8 cellular contexts compared by ENCODE assay signal in the genomic region with DNA sequence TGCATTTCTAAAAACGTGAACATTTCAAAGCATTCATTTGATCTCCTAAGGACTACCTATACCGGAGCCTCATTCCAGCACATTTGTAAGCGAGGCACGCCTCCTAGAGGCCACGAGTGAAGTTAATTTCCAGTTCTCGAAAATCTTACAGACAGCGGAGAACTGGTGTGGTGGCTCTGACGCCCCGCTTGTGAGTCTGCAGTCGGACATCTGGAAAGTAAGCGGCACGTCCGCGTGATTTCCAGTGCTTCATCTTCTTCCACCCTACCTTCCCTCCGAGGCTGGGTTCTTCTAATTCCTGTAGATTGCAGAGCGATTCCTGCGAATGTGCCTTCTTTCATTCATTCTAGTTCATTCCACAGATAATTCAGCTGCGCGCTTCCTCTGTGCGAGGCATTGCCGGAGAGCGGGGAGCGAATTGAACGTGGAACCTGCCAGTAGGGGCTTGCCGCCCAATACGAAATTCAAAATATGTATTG. TPM values are rescaled to one million over a fixed set of nuclear protein-coding genes. Genes with fewer than 3 reads are reported as not detected.
A peak's percentile ranks its signal among the peaks of the same experiment; 100 is the strongest.
DNase-seq lines count a peak whose midpoint lies in the region; ATAC-seq and TF ChIP-seq lines count a peak whose summit lies in the region.

No MANE protein-coding gene starts in this region.

- TF ChIP-seq CTCF in RWPE2 (IDR thresholded peaks at IDR 0.05; ENCODE audit: poor library complexity, severe bottlenecking) = peak; percentile 94

- H4K8ac ChIP-seq in neuronal stem cell (ENCODE audit: low read depth, low read length) = no peak overlapping the region

- ATAC-seq in RWPE2 (ENCODE audit: low read depth) = peak; percentile 76

- H3K36me3 ChIP-seq in GM23248 (ENCODE audit: low read depth) = peaks cover 15% of the 10 kb centered on the region
- peaks cover 33% of the 10 kb centered on the region for H3K36me3 ChIP-seq in RWPE2 (ENCODE audit: low read depth)
- peaks cover 13 to 34% of the 10 kb centered on the region in 2 donors for H3K36me3 ChIP-seq in neuronal stem cell (replicated peaks in 1 of 2; ENCODE audit: control insufficient read depth in 2 of 2, insufficient read depth in 2 of 2, low read length in 2 of 2)

- H4K20me1 ChIP-seq in GM23248 (ENCODE audit: insufficient read depth) = no peaks in the 10 kb centered on the region

- no peak overlapping the region for H2BK5ac ChIP-seq in neuronal stem cell (ENCODE audit: low read length)

- peaks cover 49% of the 10 kb centered on the region for H3K79me2 ChIP-seq in GM23248 (ENCODE audit: insufficient read depth)

- H3K14ac ChIP-seq in neuronal stem cell (ENCODE audit: low read length) = no peak overlapping the region

- DNase-seq in ELF-1 (ENCODE audit: low read depth, low spot score) (peak; percentile 95), GM23248 (peak; percentile 95), Kasumi-1 (lab: John Stamatoyannopoulos, UW) (peak; percentile 94 to 95), RWPE2 (ENCODE audit: low spot score) (peak; percentile 70), foreskin melanocyte (peak; percentile 83), neuronal stem cell (ENCODE audit: low spot score) (peak; percentile 84), substantia nigra (lab: John Stamatoyannopoulos, UW) (peak in 48 of 49 donors; percentile 13 to 86 (median 70))
- peak; percentile 92 for DNase-seq in activated effector memory CD4-positive, alpha-beta T cell treated with anti-CD3 and anti-CD28 coated beads, Interleukin-2, amount 50 U/mL, for 16 hours

- H3K9me2 ChIP-seq in GM23248 (ENCODE audit: insufficient read depth) = no peaks in the 10 kb centered on the region

- H3K27me3 ChIP-seq in GM23248 (replicated peaks; ENCODE audit: insufficient read depth) = no peaks in the 10 kb centered on the region
- no peaks in the 10 kb centered on the region for H3K27me3 ChIP-seq in RWPE2 (ENCODE audit: insufficient read depth, poor library complexity, severe bottlenecking)
- H3K27me3 ChIP-seq in neuronal stem cell (ENCODE audit: control insufficient read depth in 3 of 3, insufficient read depth in 3 of 3, low read depth in 1 of 3, low read length in 3 of 3) = no peaks in the 10 kb centered on the region

- no peak overlapping the region for H2BK120ac ChIP-seq in neuronal stem cell (ENCODE audit: low read depth, low read length)

- peak overlapping the region; percentile 77 for H3K9ac ChIP-seq in GM23248
- H3K9ac ChIP-seq in neuronal stem cell (ENCODE audit: low read depth, low read length, poor library complexity) = peak overlapping the region; percentile 46

- H3K4me2 ChIP-seq in GM23248 (ENCODE audit: unreplicated experiment) (peak overlapping the region; percentile 98), neuronal stem cell (ENCODE audit: insufficient read depth, low read length, poor library complexity, severe bottlenecking) (peak overlapping the region; percentile 69)

- H3F3A ChIP-seq in GM23248 (ENCODE audit: insufficient read depth) = peaks cover 44% of the 10 kb centered on the region

- peak overlapping the region; percentile 66 for H3K27ac ChIP-seq in GM23248
- H3K27ac ChIP-seq in RWPE2 (ENCODE audit: poor library complexity, severe bottlenecking) = peak overlapping the region; percentile 75
- H3K27ac ChIP-seq in neuronal stem cell (replicated peaks; ENCODE audit: low read length) = no peak overlapping the region
- H3K27ac ChIP-seq in substantia nigra (ENCODE audit: low read depth, low read length, poor library complexity, severe bottlenecking) = peak overlapping the region; percentile 53

- H3K4me1 ChIP-seq in GM23248 (ENCODE audit: insufficient read depth) = peaks cover 62% of the 10 kb centered on the region
- peaks cover 30% of the 10 kb centered on the region for H3K4me1 ChIP-seq in RWPE2 (ENCODE audit: insufficient read depth, poor library complexity, severe bottlenecking)
- peaks cover 3 to 6% of the 10 kb centered on the region in 2 donors for H3K4me1 ChIP-seq in neuronal stem cell (ENCODE audit: control insufficient read depth in 2 of 2, insufficient read depth in 1 of 2, low read depth in 1 of 2, low read length in 2 of 2)

- H2AFZ ChIP-seq in GM23248 (peak overlapping the region; percentile 86), neuronal stem cell (ENCODE audit: low read length) (peak overlapping the region; percentile 94)

- H3K9me3 ChIP-seq in GM23248 (ENCODE audit: low read depth) (no peaks in the 10 kb centered on the region), RWPE2 (ENCODE audit: severe bottlenecking) (no peaks in the 10 kb centered on the region), neuronal stem cell (replicated peaks in 1 of 2; ENCODE audit: control insufficient read depth in 2 of 2, insufficient read depth in 1 of 2, low read depth in 1 of 2, low read length in 2 of 2) (no peaks in the 10 kb centered on the region)

- in situ Hi-C loops in GM23248 (cut with MboI) = loop anchor here (5.0 to 25.0 kb wide), 3 partner anchors 139 to 679 kb away; partner anchors contain the start of gene DST

- no peak overlapping the region for H2AK5ac ChIP-seq in neuronal stem cell (ENCODE audit: low read depth, low read length)

- peaks cover 2% of the 10 kb centered on the region for H3K79me1 ChIP-seq in neuronal stem cell (ENCODE audit: low read depth, low read length)

- H3K18ac ChIP-seq in neuronal stem cell (ENCODE audit: low read length) = no peak overlapping the region

- no peak overlapping the region for H2BK12ac ChIP-seq in neuronal stem cell (ENCODE audit: low read length)

- peak overlapping the region; percentile 89 for H3K4me3 ChIP-seq in GM23248
- H3K4me3 ChIP-seq in RWPE2 (ENCODE audit: severe bottlenecking) = peak overlapping the region; percentile 67
- peak overlapping the region; percentile 83 to 91 for H3K4me3 ChIP-seq in neuronal stem cell (ENCODE audit: low read length in 2 of 2)

- H2BK15ac ChIP-seq in neuronal stem cell (ENCODE audit: low read length) = no peak overlapping the region

- no peak overlapping the region for H4K91ac ChIP-seq in neuronal stem cell (ENCODE audit: low read depth, low read length, poor library complexity)

- no peak overlapping the region for H3K23ac ChIP-seq in neuronal stem cell (ENCODE audit: low read depth, low read length, poor library complexity)

- no peak overlapping the region for H3K4ac ChIP-seq in neuronal stem cell (ENCODE audit: low read length)

- WGBS in GM23248 (ENCODE audit: low coverage in 1 of 2, low lambda C conversion rate in 2 of 2, missing lambda C conversion rate in 2 of 2), 2 experiments = 1% methylated on average over 26 of the region's 26 CpGs
- WGBS in neuronal stem cell (ENCODE audit: extremely low coverage in 2 of 2, insufficient read length in 2 of 2, insufficient replicate concordance in 1 of 2), 2 donors = no CpG with 5 or more reads among the region's 26 CpGs

RNA-seq across cellular contexts. Expression of gene PRIM2, which starts 0.8 kb away (rescaled TPM):
- 51.2 and 61.3 TPM in 2 replicates for total RNA-seq in GM23248 (2014; rRNA removed; shearing (Covaris generic))
- 27.9 and 30.6 TPM in 2 replicates for polyA plus RNA-seq in GM23248 (2016; fragmentation: Nextera tagmentation; extraction: Ambion mirVana)
- 16.5 TPM for polyA plus RNA-seq in neuronal stem cell (2013, experiment 1 of 2)
- 16.3 TPM for polyA plus RNA-seq in neuronal stem cell (2013, experiment 2 of 2)
